ENCODE assay signal across 19 cellular contexts in the genomic region with DNA sequence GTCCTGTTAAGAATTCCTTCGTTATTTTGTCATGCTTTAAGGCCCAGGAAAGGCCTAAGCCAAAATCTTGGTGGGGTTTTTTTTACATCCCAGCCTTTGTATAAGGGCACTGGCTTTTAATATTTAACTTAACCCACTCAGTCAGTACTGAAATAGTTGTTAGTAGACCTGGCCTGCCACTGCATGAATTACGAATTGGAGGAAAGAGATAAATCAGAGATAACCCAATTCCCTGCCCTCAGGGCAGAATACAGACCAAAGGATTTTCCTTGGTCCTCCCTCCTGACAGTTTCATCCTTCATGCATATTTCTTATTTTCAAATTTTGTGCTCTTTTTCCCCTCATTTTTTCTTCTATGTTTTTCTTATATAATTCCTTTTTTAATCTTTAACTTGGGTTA.
"Had no signal": no experiment of that assay in that cellular context is flagged by ENCODE, and none has a peak within 500 bp of the region (broad histone marks: within the 10 kb centered on the region; RNA-seq: fewer than 3 reads in every experiment).

No MANE protein-coding gene starts in this region.

- H3K36me3 Mint-ChIP-seq: naive B cell had no signal

- DNase-seq: effector memory CD4-positive, alpha-beta T cell; gastrocnemius medialis; islet precursor cell; left ventricle myocardium inferior; lower lobe of right lung; naive B cell; nephron progenitor cell; sigmoid colon; stimulated activated CD4-positive, alpha-beta T cell treated with anti-CD3 and anti-CD28 coated beads, Interleukin-12 subunit alpha, Interleukin-12 subunit beta, amount 100 ng/mL, for 4 hours; stimulated activated naive CD4-positive, alpha-beta T cell; stomach; substantia nigra; transverse colon had no signal

- H3K9me3 ChIP-seq: gastrocnemius medialis, lower lobe of right lung, prostate gland, sigmoid colon, stomach, thoracic aorta, transverse colon had no signal

- ATAC-seq: esophagus mucosa, gastrocnemius medialis, lower lobe of right lung had no signal

- H3K4me3 Mint-ChIP-seq: memory B cell, naive B cell, nephron progenitor cell had no signal

- H3K27ac Mint-ChIP-seq: memory B cell had no signal

- H3K27me3 ChIP-seq: gastrocnemius medialis, sigmoid colon, stomach, transverse colon had no signal

- H3K9ac ChIP-seq: parathyroid adenoma had no signal

- H3K9me3 Mint-ChIP-seq: memory B cell had no signal

- H2AFZ ChIP-seq: parathyroid adenoma had no signal

- H3K36me3 ChIP-seq: gastrocnemius medialis, left ventricle myocardium inferior, lower lobe of right lung, prostate gland, sigmoid colon, stomach, thoracic aorta, transverse colon had no signal

- H3K4me3 ChIP-seq: gastrocnemius medialis, left ventricle myocardium inferior, lower lobe of right lung, prostate gland, sigmoid colon, skin epidermis, stomach, thoracic aorta, transverse colon had no signal

- H3K79me2 ChIP-seq: parathyroid adenoma had no signal

- H3K4me1 Mint-ChIP-seq: memory B cell, naive B cell had no signal

- H3K27me3 Mint-ChIP-seq: naive B cell had no signal

- H3K4me1 ChIP-seq: gastrocnemius medialis, left ventricle myocardium inferior, lower lobe of right lung, parathyroid adenoma, prostate gland, stomach, transverse colon had no signal

- H3K27ac ChIP-seq: gastrocnemius medialis, left ventricle myocardium inferior, lower lobe of right lung, parathyroid adenoma, prostate gland, sigmoid colon, skin epidermis, thoracic aorta, transverse colon had no signal
